In the genomic region with DNA sequence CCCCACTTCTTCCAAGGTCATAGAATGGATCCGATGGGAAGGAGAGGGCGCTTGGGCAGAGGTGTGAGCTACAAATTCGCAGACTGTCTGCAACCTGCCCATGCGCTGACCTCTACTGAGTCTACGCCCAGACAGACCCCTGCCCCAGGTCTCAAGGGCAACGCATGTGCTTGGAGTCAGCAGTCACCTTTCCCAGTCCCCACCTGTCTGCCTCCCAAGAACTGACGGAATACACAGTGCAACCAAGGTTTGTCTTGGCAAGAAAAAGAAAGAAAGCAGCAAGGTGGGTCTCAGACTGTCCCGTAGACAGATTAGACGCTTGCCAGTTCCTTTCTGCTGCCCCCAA, we compare ENCODE assay signal across 1 cellular context.
TF ChIP-seq lines count a peak whose summit lies in the region.

No MANE protein-coding gene starts in this region.

TF ChIP-seq in H1, 55 proteins besides CTCF, POLR2A, EP300 and RAD21:
- no peak for TF ChIP-seq KDM1A (IDR thresholded peaks at IDR 0.05; ENCODE audit: borderline replicate concordance, low read length)
- no peak for TF ChIP-seq CTBP2 (IDR thresholded peaks at IDR 0.05; ENCODE audit: borderline replicate concordance, insufficient read depth, insufficient read length, low read length)
- TF ChIP-seq SP2 (IDR thresholded peaks at IDR 0.05; ENCODE audit: low read length) = no peak
- TF ChIP-seq, protein P1, sequence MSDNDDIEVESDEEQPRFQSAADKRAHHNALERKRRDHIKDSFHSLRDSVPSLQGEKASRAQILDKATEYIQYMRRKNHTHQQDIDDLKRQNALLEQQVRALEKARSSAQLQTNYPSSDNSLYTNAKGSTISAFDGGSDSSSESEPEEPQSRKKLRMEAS (IDR thresholded peaks at IDR 0.05) = 0 out of 2 replicates have a peak, but pooled peaks have one; percentile 48
- no peak for TF ChIP-seq SP1 (IDR thresholded peaks at IDR 0.05; ENCODE audit: low read depth, low read length)
- no peak for TF ChIP-seq GTF2F1 (IDR thresholded peaks at IDR 0.05; ENCODE audit: borderline replicate concordance, low read depth, low read length)
- TF ChIP-seq CEBPB (IDR thresholded peaks at IDR 0.05; ENCODE audit: low read depth, low read length) = no peak
- no peak for TF ChIP-seq GABPA (IDR thresholded peaks at IDR 0.05; ENCODE audit: borderline replicate concordance, insufficient read depth, low read length)
- 0 out of 2 replicates have a peak, but pooled peaks have one; percentile 0 for TF ChIP-seq YY1 (IDR thresholded peaks at IDR 0.05; ENCODE audit: low read depth, low read length)
